Comparison of ENCODE assay signal across 8 cellular contexts in genomic region chr19:1068111-1069001, GRCh38. TPM values are rescaled to one million over a fixed set of nuclear protein-coding genes. Genes with fewer than 3 reads are reported as not detected.
DNase-seq lines count a peak whose midpoint lies in the region; ATAC-seq and TF ChIP-seq lines count a peak whose summit lies in the region.

No MANE protein-coding gene starts in this region.

- H3K4me3 ChIP-seq in spleen: peak overlapping the region; percentile 77 to 97 (median 87)

- in situ Hi-C loops in G401 (cut with HindIII; ENCODE audit: low sequenced_read_pairs): no loop called here

- WGBS in spleen, 5 donors: 13 to 30% (median 17%) methylated on average over 20 to 44 of the region's 44 CpGs

- peak in 1 of 3 donors; percentile 57 for TF ChIP-seq POLR2A in spleen (IDR thresholded peaks at IDR 0.05)

- H3K9me3 ChIP-seq in spleen: no peaks in the 10 kb centered on the region

- peaks cover 54 to 100% (median 91%) of the 10 kb centered on the region in 6 donors for H3K4me1 ChIP-seq in spleen

- H3K27me3 ChIP-seq in spleen (replicated peaks in 1 of 7): peaks cover 0 to 18% (median 0%) of the 10 kb centered on the region in 7 donors

- no peak for ATAC-seq in GM19023 (IDR thresholded peaks at IDR 0.05; ENCODE audit: unreplicated experiment)

- DNase-seq in GM19238 (ENCODE audit: insufficient read length, low spot score) (peak; percentile 59), T-helper 9 cell (peak; percentile 56), spleen (peak; percentile 97), NCI-H1930 (lab: John Stamatoyannopoulos, UW) (no peak), epidermal melanocyte (ENCODE audit: insufficient read length, low spot score) (no peak), G401 (ENCODE audit: low spot score) (no peak)
- DNase-seq in effector CD4-positive, alpha-beta T cell: peak; percentile 52

- no peak for TF ChIP-seq CTCF in spleen (IDR thresholded peaks at IDR 0.05 in 8 of 11, conservative IDR thresholded peaks at IDR 0.05 in 3 of 11)

- H3K27ac ChIP-seq in spleen: peak overlapping the region; percentile 80 to 98 (median 95)

- intact Hi-C loops in spleen (cut with DNase I; ENCODE audit: low total_unique reads): no loop called here

- peaks cover 0 to 49% (median 33%) of the 10 kb centered on the region in 6 donors for H3K36me3 ChIP-seq in spleen

RNA-seq across cellular contexts. Expression of gene ARHGAP45, which starts 1.4 kb away (rescaled TPM):
- total RNA-seq in spleen: 100 to 1,000 TPM; 161 to 258 (median 237) TPM
- polyA plus RNA-seq in spleen: 100 to 1,000 TPM; 205 to 356 (median 329) TPM
- 126 and 134 TPM in 2 replicates for total RNA-seq in G401 (2014; rRNA removed; shearing (Covaris generic))

RNA-seq across cellular contexts. Expression of gene POLR2E, which starts 26.8 kb away (rescaled TPM):
- total RNA-seq in spleen: 100 to 1,000 TPM; 106 to 152 (median 123) TPM
- polyA plus RNA-seq in spleen: 100 to 1,000 TPM in 2 of 3 donors, 10 to 100 TPM in 1; 70.8 to 144 (median 105) TPM
- 326 and 355 TPM in 2 replicates for total RNA-seq in G401 (2014; rRNA removed; shearing (Covaris generic))

RNA-seq across cellular contexts. Expression of gene ABCA7, which starts 28.4 kb away (rescaled TPM):
- 100 to 1,000 TPM in 3 of 7 donors, 10 to 100 TPM in 4; 64.6 to 162 (median 94.7) TPM for total RNA-seq in spleen
- polyA plus RNA-seq in spleen: 100 to 1,000 TPM in 2 of 3 donors, 10 to 100 TPM in 1; 67.5 to 197 (median 152) TPM
- 6.2 and 13.9 TPM in 2 replicates for total RNA-seq in G401 (2014; rRNA removed; shearing (Covaris generic))

RNA-seq across cellular contexts. Expression of gene GPX4, which starts 35.4 kb away (rescaled TPM):
- total RNA-seq in spleen: 100 to 1,000 TPM; 138 to 275 (median 216) TPM
- polyA plus RNA-seq in spleen: 100 to 1,000 TPM; 480 to 562 (median 522) TPM
- 593 and 784 TPM in 2 replicates for total RNA-seq in G401 (2014; rRNA removed; shearing (Covaris generic))

RNA-seq across cellular contexts. Expression of gene CNN2, which starts 41.9 kb away (rescaled TPM):
- 100 to 1,000 TPM; 102 to 296 (median 233) TPM for total RNA-seq in spleen
- 100 to 1,000 TPM; 126 to 147 (median 140) TPM for polyA plus RNA-seq in spleen
- total RNA-seq in G401 (2014; rRNA removed; shearing (Covaris generic)): 245 and 296 TPM in 2 replicates

Comparison
In these comparisons a context has a peak if more than half of its experiments do, and no peak if none do; other contexts are left out.
1. DNase-seq: peak in GM19238 (single experiment), T-helper 9 cell (single experiment), effector CD4-positive, alpha-beta T cell (single experiment) and spleen (single experiment); none in NCI-H1930 (0 of 2), epidermal melanocyte (single experiment) and G401 (single experiment).